In genomic region chrX:129653181-129653984, GRCh38 we compare ENCODE assay signal across 8 cellular contexts. TPM values are rescaled to one million over a fixed set of nuclear protein-coding genes. Genes with fewer than 3 reads are reported as not detected.
DNase-seq lines count a peak whose midpoint lies in the region; ATAC-seq and TF ChIP-seq lines count a peak whose summit lies in the region.

No MANE protein-coding gene starts in this region.

- no peaks in the 10 kb centered on the region for H3K9me3 Mint-ChIP-seq in activated naive CD4-positive, alpha-beta T cell treated with anti-CD3 and anti-CD28 coated beads, Interleukin-2, amount 10 ng/mL, durations not matched to agents 7 days and 5 days
- no peaks in the 10 kb centered on the region for H3K9me3 Mint-ChIP-seq in activated naive CD4-positive, alpha-beta T cell treated with anti-CD3 and anti-CD28 coated beads, Interleukin-2, amount 50 U/mL, for 72 hours
- H3K9me3 Mint-ChIP-seq in activated naive CD8-positive, alpha-beta T cell treated with anti-CD3 and anti-CD28 coated beads, Interleukin-2, amount 50 U/mL, for 24 hours = no peaks in the 10 kb centered on the region

- no peak overlapping the region for H3K27ac ChIP-seq in vagina
- H3K27ac ChIP-seq in foreskin keratinocyte = no peak overlapping the region

- TF ChIP-seq CTCF in vagina (IDR thresholded peaks at IDR 0.05) = no peak
- TF ChIP-seq CTCF in foreskin keratinocyte (conservative IDR thresholded peaks at IDR 0.05) = no peak

- H3K27me3 ChIP-seq in vagina = no peaks in the 10 kb centered on the region
- peaks cover 4% of the 10 kb centered on the region for H3K27me3 ChIP-seq in foreskin keratinocyte

- DNase-seq in activated naive CD4-positive, alpha-beta T cell treated with anti-CD3 and anti-CD28 coated beads, Interleukin-2, amount 10 ng/mL, durations not matched to agents 7 days and 5 days = no peak
- DNase-seq in activated naive CD4-positive, alpha-beta T cell treated with anti-CD3 and anti-CD28 coated beads, Interleukin-2, amount 50 U/mL, for 72 hours (ENCODE audit: low spot score in 2 of 2) = no peak
- DNase-seq in activated naive CD8-positive, alpha-beta T cell treated with anti-CD3 and anti-CD28 coated beads, Interleukin-2, amount 50 U/mL, for 24 hours = no peak
- DNase-seq in left lobe of liver (ENCODE audit: low spot score) = peak; percentile 50
- peak; percentile 85 to 94 for DNase-seq in vagina (ENCODE audit: extremely low spot score in 2 of 2)
- no peak for DNase-seq in NCI-H2227 (lab: John Stamatoyannopoulos, UW; ENCODE audit: unreplicated experiment)
- no peak for DNase-seq in foreskin keratinocyte

- H3K4me1 Mint-ChIP-seq in activated naive CD4-positive, alpha-beta T cell treated with anti-CD3 and anti-CD28 coated beads, Interleukin-2, amount 10 ng/mL, durations not matched to agents 7 days and 5 days = peaks cover 14% of the 10 kb centered on the region
- peaks cover 10% of the 10 kb centered on the region for H3K4me1 Mint-ChIP-seq in activated naive CD8-positive, alpha-beta T cell treated with anti-CD3 and anti-CD28 coated beads, Interleukin-2, amount 50 U/mL, for 24 hours

- no peaks in the 10 kb centered on the region for H3K9me3 ChIP-seq in vagina

- H3K4me3 ChIP-seq in vagina = peak overlapping the region in 1 of 2 donors; percentile 40

- peak overlapping the region; percentile 66 for H3K4me3 Mint-ChIP-seq in activated naive CD4-positive, alpha-beta T cell treated with anti-CD3 and anti-CD28 coated beads, Interleukin-2, amount 10 ng/mL, durations not matched to agents 7 days and 5 days
- peak overlapping the region; percentile 63 for H3K4me3 Mint-ChIP-seq in activated naive CD8-positive, alpha-beta T cell treated with anti-CD3 and anti-CD28 coated beads, Interleukin-2, amount 50 U/mL, for 24 hours

- H3K27ac Mint-ChIP-seq in activated naive CD4-positive, alpha-beta T cell treated with anti-CD3 and anti-CD28 coated beads, Interleukin-2, amount 10 ng/mL, durations not matched to agents 7 days and 5 days = no peak overlapping the region
- H3K27ac Mint-ChIP-seq in activated naive CD4-positive, alpha-beta T cell treated with anti-CD3 and anti-CD28 coated beads, Interleukin-2, amount 50 U/mL, for 72 hours = no peak overlapping the region
- H3K27ac Mint-ChIP-seq in activated naive CD8-positive, alpha-beta T cell treated with anti-CD3 and anti-CD28 coated beads, Interleukin-2, amount 50 U/mL, for 24 hours = no peak overlapping the region

- H3K36me3 Mint-ChIP-seq in activated naive CD4-positive, alpha-beta T cell treated with anti-CD3 and anti-CD28 coated beads, Interleukin-2, amount 10 ng/mL, durations not matched to agents 7 days and 5 days = no peaks in the 10 kb centered on the region
- H3K36me3 Mint-ChIP-seq in activated naive CD4-positive, alpha-beta T cell treated with anti-CD3 and anti-CD28 coated beads, Interleukin-2, amount 50 U/mL, for 72 hours = no peaks in the 10 kb centered on the region
- H3K36me3 Mint-ChIP-seq in activated naive CD8-positive, alpha-beta T cell treated with anti-CD3 and anti-CD28 coated beads, Interleukin-2, amount 50 U/mL, for 24 hours (ENCODE audit: low read depth) = no peaks in the 10 kb centered on the region

- CTCF ChIA-PET in activated naive CD4-positive, alpha-beta T cell treated with anti-CD3 and anti-CD28 coated beads, Interleukin-2, amount 10 ng/mL, durations not matched to agents 7 days and 5 days (lab: Charles Lee) = interaction anchor here (1.2 to 4.2 kb wide), 2 partner anchors 20 to 73 kb away, joined by 3 to 24 read pairs; no protein-coding TSS in a partner anchor

- H3K36me3 ChIP-seq in vagina = no peaks in the 10 kb centered on the region

- peaks cover 61% of the 10 kb centered on the region for H3K27me3 Mint-ChIP-seq in activated naive CD4-positive, alpha-beta T cell treated with anti-CD3 and anti-CD28 coated beads, Interleukin-2, amount 10 ng/mL, durations not matched to agents 7 days and 5 days
- peaks cover 13% of the 10 kb centered on the region for H3K27me3 Mint-ChIP-seq in activated naive CD8-positive, alpha-beta T cell treated with anti-CD3 and anti-CD28 coated beads, Interleukin-2, amount 50 U/mL, for 24 hours

- H3K4me1 ChIP-seq in vagina (peaks cover 16% of the 10 kb centered on the region), foreskin keratinocyte (no peaks in the 10 kb centered on the region)

- no peak for TF ChIP-seq POLR2A in vagina (IDR thresholded peaks at IDR 0.05)

- ATAC-seq in activated naive CD4-positive, alpha-beta T cell treated with anti-CD3 and anti-CD28 coated beads, Interleukin-2, amount 50 U/mL, for 72 hours = no peak
- no peak for ATAC-seq in activated naive CD8-positive, alpha-beta T cell treated with anti-CD3 and anti-CD28 coated beads, Interleukin-2, amount 50 U/mL, for 24 hours
- ATAC-seq in left lobe of liver = peak; percentile 45
- ATAC-seq in foreskin keratinocyte = no peak
- no peak for ATAC-seq in activated CD4-positive, CD25-positive, alpha-beta regulatory T cell treated with anti-CD3 and anti-CD28 coated beads, Interleukin-2, amount 50 U/mL, for 24 hours

- intact Hi-C loops in vagina (cut with DNase I) = no loop called here

RNA-seq across cellular contexts. Expression of gene APLN, which starts 1.4 kb away (rescaled TPM):
- total RNA-seq in activated naive CD4-positive, alpha-beta T cell treated with anti-CD3 and anti-CD28 coated beads, Interleukin-2, amount 50 U/mL, for 72 hours = 1 to 10 TPM in 1 of 2 donors, not detected in 1; 2.0 TPM
- total RNA-seq in left lobe of liver (1.2 TPM), vagina (not detected), foreskin keratinocyte (1.6 and 8.2 TPM in 2 replicates)
- polyA plus RNA-seq in foreskin keratinocyte = 1.2 and 8.0 TPM in 2 replicates

Comparison
In these comparisons a context has a peak if more than half of its experiments do, and no peak if none do; other contexts are left out.
1. DNase-seq: peak in left lobe of liver (single experiment) and vagina (2 of 2); none in activated naive CD4-positive, alpha-beta T cell treated with anti-CD3 and anti-CD28 coated beads, Interleukin-2, amount 10 ng/mL, durations not matched to agents 7 days and 5 days (single experiment), activated naive CD4-positive, alpha-beta T cell treated with anti-CD3 and anti-CD28 coated beads, Interleukin-2, amount 50 U/mL, for 72 hours (0 of 2), activated naive CD8-positive, alpha-beta T cell treated with anti-CD3 and anti-CD28 coated beads, Interleukin-2, amount 50 U/mL, for 24 hours (single experiment), NCI-H2227 (single experiment) and foreskin keratinocyte (0 of 2).